ENCODE assay signal across 28 cellular contexts in the genomic region with DNA sequence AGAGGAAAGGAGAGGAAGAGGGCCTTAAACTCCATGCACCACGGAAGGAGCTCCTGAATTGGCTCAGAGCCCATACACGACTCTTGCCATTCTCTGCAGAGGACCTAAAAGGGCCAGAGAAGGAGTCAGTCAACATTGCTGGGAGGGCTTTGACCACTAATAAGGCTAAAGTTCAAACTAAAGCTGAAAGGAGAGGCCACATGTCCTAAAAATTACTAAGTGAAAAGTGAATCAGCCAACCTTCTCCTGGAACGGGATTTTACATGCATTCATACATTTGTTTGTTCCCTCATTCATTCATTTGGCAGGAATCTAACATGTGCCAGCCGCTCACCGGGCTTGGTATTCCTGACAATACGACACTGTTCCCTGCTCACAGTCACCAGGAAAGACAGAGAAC. TPM values are rescaled to one million over a fixed set of nuclear protein-coding genes. Genes with fewer than 3 reads are reported as not detected.
A peak's percentile ranks its signal among the peaks of the same experiment; 100 is the strongest.
DNase-seq lines count a peak whose midpoint lies in the region; ATAC-seq, FAIRE-seq and TF ChIP-seq lines count a peak whose summit lies in the region.
"Had no signal": no experiment of that assay in that cellular context is flagged by ENCODE, and none has a peak within 500 bp of the region (broad histone marks: within the 10 kb centered on the region; RNA-seq: fewer than 3 reads in every experiment).

No MANE protein-coding gene starts in this region.

- no peak for TF ChIP-seq CTCF in epithelial cell of esophagus (IDR thresholded peaks at IDR 0.05; ENCODE audit: insufficient read depth, low read depth, low read length, missing control alignments)
- TF ChIP-seq CTCF in nephron progenitor cell (IDR thresholded peaks at IDR 0.05): no peak
- no peak for TF ChIP-seq CTCF in prostate gland (IDR thresholded peaks at IDR 0.05)

- no peak overlapping the region for H3K27ac ChIP-seq in prostate gland
- H3K27ac ChIP-seq: brain microvascular endothelial cell, lower lobe of right lung, Peyer's patch, psoas muscle, suprapubic skin had no signal

- peaks cover 8% of the 10 kb centered on the region for H3K9me3 Mint-ChIP-seq in nephron progenitor cell

- H3K27me3 ChIP-seq in prostate gland (replicated peaks; ENCODE audit: insufficient read depth): no peaks in the 10 kb centered on the region
- H3K27me3 ChIP-seq: brain microvascular endothelial cell, Peyer's patch, uterus had no signal

- peak overlapping the region; percentile 43 for H3K4me3 Mint-ChIP-seq in nephron progenitor cell

- peaks cover 74% of the 10 kb centered on the region for H3K4me1 Mint-ChIP-seq in nephron progenitor cell

- ATAC-seq in HG02678 (IDR thresholded peaks at IDR 0.05; ENCODE audit: unreplicated experiment): no peak
- ATAC-seq: esophagus mucosa, lower lobe of right lung, psoas muscle had no signal

- H3K9me3 ChIP-seq in prostate gland: no peaks in the 10 kb centered on the region
- H3K9me3 ChIP-seq: lower lobe of right lung, Peyer's patch, psoas muscle, suprapubic skin, uterus had no signal

- intact Hi-C loops in posterior vena cava (cut with DNase I) (no loop called here), prostate gland (cut with DNase I) (no loop called here)

- peaks cover 11% of the 10 kb centered on the region for H3K27me3 Mint-ChIP-seq in nephron progenitor cell (ENCODE audit: low read depth, poor library complexity)

- peaks cover 33% of the 10 kb centered on the region for H3K36me3 Mint-ChIP-seq in nephron progenitor cell (ENCODE audit: low read depth)

- TF ChIP-seq POLR2A in GM12892 (IDR thresholded peaks at IDR 0.05; ENCODE audit: low read depth, low read length) (no peak), prostate gland (IDR thresholded peaks at IDR 0.05) (no peak)

- H3K4me1 ChIP-seq in prostate gland (replicated peaks): no peaks in the 10 kb centered on the region
- H3K4me1 ChIP-seq: lower lobe of right lung, psoas muscle, suprapubic skin had no signal

- peak; percentile 5 for FAIRE-seq in GM12892 (lab: Jason Lieb, UNC)
- FAIRE-seq: small intestine had no signal

- no peak for DNase-seq in GM12892 (ENCODE audit: insufficient read length)
- DNase-seq in M059J (ENCODE audit: low read depth): peak; percentile 62
- DNase-seq in epithelial cell of esophagus (ENCODE audit: low read depth): peak; percentile 46
- no peak for DNase-seq in nephron progenitor cell
- no peak for DNase-seq in posterior vena cava (ENCODE audit: low spot score)
- no peak for DNase-seq in prostate gland (ENCODE audit: low spot score)
- no peak for DNase-seq in SW 1271 (lab: John Stamatoyannopoulos, UW)
- DNase-seq: activated CD4-positive, alpha-beta T cell treated with anti-CD3 and anti-CD28 coated beads for 4 hours; activated CD8-positive, alpha-beta memory T cell treated with anti-CD3 and anti-CD28 coated beads for 24 hours; activated gamma-delta T cell treated with Interleukin-2 at 50 U/mL for 16 hours; activated T-cell treated with anti-CD3 and anti-CD28 coated beads, Interleukin-2, amount 50 U/mL, for 1 hour; brain microvascular endothelial cell; C1 segment of cervical spinal cord; Calu3; DND-41; KBM-7; lower lobe of right lung; NCI-H146; NCI-H510A; Peyer's patch; psoas muscle; small intestine; stimulated activated CD4-positive, alpha-beta T cell treated with anti-CD3 and anti-CD28 coated beads, Interleukin-1b, Interleukin-23, amount 100 ng/mL, for 48 hours; T-helper 2 cell; uterus had no signal

- 39% methylated on average over 6 of the region's 6 CpGs for WGBS in prostate gland

- H3K4me3 ChIP-seq in epithelial cell of esophagus (ENCODE audit: low read length) (no peak overlapping the region), prostate gland (no peak overlapping the region)
- H3K4me3 ChIP-seq: lower lobe of right lung, Peyer's patch, psoas muscle, suprapubic skin, uterus had no signal

- H3K27ac Mint-ChIP-seq in nephron progenitor cell: peak overlapping the region; percentile 94

- H3K36me3 ChIP-seq in prostate gland: no peaks in the 10 kb centered on the region
- H3K36me3 ChIP-seq: brain microvascular endothelial cell, lower lobe of right lung, Peyer's patch, suprapubic skin, uterus had no signal

RNA-seq across cellular contexts. Expression of gene CLMP, which starts 10.5 kb away (rescaled TPM):
- 0.34 TPM for polyA plus RNA-seq in GM12892 (2012; ENCODE audit: missing spikeins)
- 27.6 and 31.8 TPM in 2 replicates for total RNA-seq in M059J (2014; rRNA removed; shearing (Covaris generic))
- total RNA-seq in posterior vena cava (10 to 100 TPM; 24.6 to 28.3 TPM), prostate gland (10 to 100 TPM in 1 of 2 donors, 1 to 10 TPM in 1; 5.0 to 10.7 TPM)
- total RNA-seq: Calu3 had no signal

Comparison
In these comparisons a context has a peak if more than half of its experiments do, and no peak if none do; other contexts are left out.
1. DNase-seq: peak in M059J (single experiment) and epithelial cell of esophagus (single experiment); none in GM12892 (single experiment), nephron progenitor cell (single experiment), posterior vena cava (single experiment), prostate gland (single experiment) and SW 1271 (0 of 2).